ENCODE assay signal across 28 cellular contexts in the genomic region with DNA sequence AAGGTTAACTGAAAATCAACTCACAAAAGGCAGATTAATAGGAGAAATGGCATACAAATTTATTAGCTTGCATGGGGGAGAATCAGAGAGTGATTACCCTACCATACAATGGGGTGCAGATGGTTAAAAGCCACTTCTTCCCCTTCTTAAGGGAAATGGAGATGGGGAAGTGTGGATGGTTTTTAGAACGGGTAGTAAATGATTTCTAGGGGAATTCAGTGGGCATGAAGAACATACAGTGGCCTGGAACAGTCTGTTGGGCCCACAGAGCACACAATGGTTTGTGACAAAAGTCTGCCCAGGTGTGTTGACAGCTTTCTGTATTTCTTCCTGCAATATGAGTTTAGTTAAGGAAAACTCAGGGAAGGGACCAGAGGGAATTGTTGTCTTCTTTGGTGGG.
"Had no signal": no experiment of that assay in that cellular context is flagged by ENCODE, and none has a peak within 500 bp of the region (broad histone marks: within the 10 kb centered on the region; RNA-seq: fewer than 3 reads in every experiment).

No MANE protein-coding gene starts in this region.

- DNase-seq: activated CD4-positive, alpha-beta T cell treated with anti-CD3 and anti-CD28 coated beads for 36 hours; activated CD4-positive, alpha-beta T cell treated with anti-CD3 and anti-CD28 coated beads, Interleukin-2, amount 50 U/mL, for 1 hour; activated CD8-positive, alpha-beta memory T cell treated with anti-CD3 and anti-CD28 coated beads, Interleukin-2, amount 50 U/mL, for 4 hours; activated CD8-positive, alpha-beta T cell treated with anti-CD3 and anti-CD28 coated beads for 36 hours; activated naive CD4-positive, alpha-beta T cell treated with anti-CD3 and anti-CD28 coated beads, Interleukin-2, amount 50 U/mL, for 16 hours; activated naive CD8-positive, alpha-beta T cell treated with anti-CD3 and anti-CD28 coated beads, Interleukin-2, amount 10 ng/mL, durations not matched to agents 7 days and 5 days; adrenal gland; aorta; caudate nucleus; MG63; MV-4-11; NCI-H1092 treated with DMSO at 0.1 percent for 48 hours; NCI-H1417 treated with DMSO at 0.1 percent for 48 hours; NCI-H1694; NCI-H2029; NCI-H2107; NCI-H345; NCI-H510A; NCI-H526 treated with DMSO at 0.1 percent for 48 hours; NCI-H82; OCI-M1; RPMI8226; T-helper 1 cell had no signal

- H3K36me3 ChIP-seq: adrenal gland, breast epithelium, MG63 had no signal

- H3K4me1 Mint-ChIP-seq: activated CD4-positive, alpha-beta T cell treated with anti-CD3 and anti-CD28 coated beads for 36 hours; activated naive CD8-positive, alpha-beta T cell treated with anti-CD3 and anti-CD28 coated beads, Interleukin-2, amount 10 ng/mL, durations not matched to agents 7 days and 5 days had no signal

- H3K27me3 Mint-ChIP-seq: activated CD4-positive, alpha-beta T cell treated with anti-CD3 and anti-CD28 coated beads for 36 hours; activated CD8-positive, alpha-beta T cell treated with anti-CD3 and anti-CD28 coated beads for 36 hours; activated naive CD8-positive, alpha-beta T cell treated with anti-CD3 and anti-CD28 coated beads, Interleukin-2, amount 10 ng/mL, durations not matched to agents 7 days and 5 days had no signal

- H3K27ac Mint-ChIP-seq: activated CD4-positive, alpha-beta T cell treated with anti-CD3 and anti-CD28 coated beads for 36 hours; activated CD8-positive, alpha-beta T cell treated with anti-CD3 and anti-CD28 coated beads for 36 hours; activated naive CD8-positive, alpha-beta T cell treated with anti-CD3 and anti-CD28 coated beads, Interleukin-2, amount 10 ng/mL, durations not matched to agents 7 days and 5 days had no signal

- H3K9me3 Mint-ChIP-seq: activated CD8-positive, alpha-beta T cell treated with anti-CD3 and anti-CD28 coated beads for 36 hours; activated naive CD8-positive, alpha-beta T cell treated with anti-CD3 and anti-CD28 coated beads, Interleukin-2, amount 10 ng/mL, durations not matched to agents 7 days and 5 days had no signal

- H3K4me1 ChIP-seq: adrenal gland, breast epithelium had no signal

- ATAC-seq: activated CD4-positive, alpha-beta T cell treated with anti-CD3 and anti-CD28 coated beads for 36 hours; activated CD8-positive, alpha-beta T cell treated with anti-CD3 and anti-CD28 coated beads for 36 hours; Panc1; Right ventricle myocardium inferior had no signal

- H3K4me3 ChIP-seq: adrenal gland, breast epithelium, coronary artery, MG63, SK-N-MC had no signal

- H3K36me3 Mint-ChIP-seq: activated naive CD8-positive, alpha-beta T cell treated with anti-CD3 and anti-CD28 coated beads, Interleukin-2, amount 10 ng/mL, durations not matched to agents 7 days and 5 days had no signal

- H3K27me3 ChIP-seq: adrenal gland, breast epithelium, MG63 had no signal

- H3K9me3 ChIP-seq: adrenal gland, breast epithelium, MG63 had no signal

- H3K4me3 Mint-ChIP-seq: activated CD4-positive, alpha-beta T cell treated with anti-CD3 and anti-CD28 coated beads for 36 hours; activated CD8-positive, alpha-beta T cell treated with anti-CD3 and anti-CD28 coated beads for 36 hours; activated naive CD8-positive, alpha-beta T cell treated with anti-CD3 and anti-CD28 coated beads, Interleukin-2, amount 10 ng/mL, durations not matched to agents 7 days and 5 days had no signal
